ENCODE assay signal across 21 cellular contexts in the genomic region with DNA sequence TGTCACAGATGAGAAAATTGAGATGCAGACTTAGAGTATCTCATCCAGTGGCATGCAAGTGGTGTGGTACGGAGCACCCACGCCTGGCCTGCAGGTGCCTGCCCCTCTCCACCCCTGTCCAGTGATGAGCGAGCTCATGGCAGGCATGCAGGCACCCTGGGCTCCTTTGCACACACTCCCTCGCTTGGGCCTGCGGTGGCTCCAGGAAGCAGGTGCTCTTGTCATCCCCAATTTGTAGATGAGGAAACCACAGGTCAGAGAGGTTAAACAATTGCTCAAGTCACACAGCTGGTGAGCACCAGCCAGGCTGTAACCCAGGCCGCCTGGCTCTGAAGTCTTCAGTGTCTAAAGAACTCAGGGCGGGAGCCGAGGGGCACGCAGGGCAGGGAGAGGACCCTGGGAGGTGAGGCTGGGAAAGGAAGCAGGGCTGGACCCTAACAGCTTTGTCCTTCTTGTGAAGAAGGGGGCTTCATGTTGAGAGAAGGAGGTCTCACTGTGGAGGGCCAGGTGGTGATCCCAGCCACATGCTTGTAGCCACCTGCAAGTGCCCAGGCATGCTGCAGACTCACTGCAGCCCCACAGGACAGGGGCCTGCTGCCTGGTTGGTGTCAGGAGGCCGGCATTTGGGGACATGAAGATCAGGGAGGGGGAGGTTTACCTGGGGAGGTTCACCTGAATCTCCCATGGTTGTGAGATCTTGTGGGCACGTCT.
DNase-seq lines count a peak whose midpoint lies in the region; FAIRE-seq and TF ChIP-seq lines count a peak whose summit lies in the region.
"Had no signal": no experiment of that assay in that cellular context is flagged by ENCODE, and none has a peak within 500 bp of the region (broad histone marks: within the 10 kb centered on the region; RNA-seq: fewer than 3 reads in every experiment).

No MANE protein-coding gene starts in this region.

- no peak overlapping the region for H3K4me3 ChIP-seq in kidney (ENCODE audit: low read length in 2 of 2)
- H3K4me3 ChIP-seq in adrenal gland = no peak overlapping the region
- H3K4me3 ChIP-seq: SJSA1 had no signal

- no peaks in the 10 kb centered on the region for H3K4me1 ChIP-seq in kidney (ENCODE audit: control insufficient read depth in 1 of 2, insufficient read depth in 1 of 2, low read depth in 1 of 2, low read length in 2 of 2)
- peaks cover 0 to 7% of the 10 kb centered on the region in 2 donors for H3K4me1 ChIP-seq in adrenal gland (replicated peaks in 1 of 2)

- DNase-seq in AML-193 (lab: John Stamatoyannopoulos, UW) = peak; percentile 7 to 25
- DNase-seq in COLO668 (lab: John Stamatoyannopoulos, UW; ENCODE audit: unreplicated experiment) = peak; percentile 58
- peak; percentile 55 for DNase-seq in MV-4-11 (lab: John Stamatoyannopoulos, UW)
- DNase-seq in kidney = peak; percentile 51
- no peak for DNase-seq in adrenal gland
- no peak for DNase-seq in NCI-H2227 treated with DMSO at 0.1 percent for 48 hours (lab: John Stamatoyannopoulos, UW)
- no peak for DNase-seq in EL
- DNase-seq: ACHN; CD4-positive, alpha-beta T cell; GOT3; KBM-7; NCI-H1105 treated with DMSO at 0.1 percent for 48 hours; NCI-H1694 treated with DMSO at 0.1 percent for 48 hours; NCI-H2107; NCI-H510A treated with DMSO at 0.1 percent for 48 hours; NCI-H82; SW 1271; T-helper 2 cell had no signal

- no peak overlapping the region for H3K9ac ChIP-seq in kidney (ENCODE audit: low read length in 2 of 2)

- H3K9me3 ChIP-seq in kidney (ENCODE audit: control insufficient read depth in 1 of 2, low read length in 2 of 2) (peaks cover 0 to 4% of the 10 kb centered on the region in 2 donors), adrenal gland (replicated peaks in 1 of 3) (no peaks in the 10 kb centered on the region)
- H3K9me3 ChIP-seq: SJSA1 had no signal

- H3K27ac ChIP-seq in kidney (ENCODE audit: low read depth in 2 of 2, low read length in 2 of 2) (no peak overlapping the region), adrenal gland (no peak overlapping the region)
- H3K27ac ChIP-seq: SJSA1 had no signal

- no peaks in the 10 kb centered on the region for H3K27me3 ChIP-seq in adrenal gland
- H3K27me3 ChIP-seq: SJSA1 had no signal

- TF ChIP-seq CTCF in kidney (IDR thresholded peaks at IDR 0.05; ENCODE audit: borderline replicate concordance, extremely low read depth, insufficient read depth) = no peak
- no peak for TF ChIP-seq CTCF in adrenal gland (IDR thresholded peaks at IDR 0.05)

- 90 to 94% (median 93%) methylated on average over 4 to 11 of the region's 11 CpGs for WGBS in adrenal gland, 4 donors

- H3K36me3 ChIP-seq in kidney (ENCODE audit: control insufficient read depth in 1 of 2, insufficient read depth in 2 of 2, low read length in 2 of 2) = no peaks in the 10 kb centered on the region
- no peaks in the 10 kb centered on the region for H3K36me3 ChIP-seq in adrenal gland (replicated peaks in 1 of 2)
- H3K36me3 ChIP-seq: SJSA1 had no signal

- FAIRE-seq in kidney (lab: Jason Lieb, UNC) = no peak
- FAIRE-seq: GM12892, GM18507 had no signal

- TF ChIP-seq POLR2A in adrenal gland (IDR thresholded peaks at IDR 0.05) = no peak

- intact Hi-C loops in kidney (cut with DNase I) = no loop called here
- intact Hi-C loops in adrenal gland (cut with DNase I) = no loop called here

Comparison
In these comparisons a context has a peak if more than half of its experiments do, and no peak if none do; other contexts are left out.
1. DNase-seq: peak in AML-193 (2 of 2), COLO668 (single experiment), MV-4-11 (single experiment) and kidney (single experiment); none in adrenal gland (0 of 7), NCI-H2227 treated with DMSO at 0.1 percent for 48 hours (single experiment) and EL (single experiment).